Comparison of ENCODE assay signal across 12 cellular contexts in the genomic region with DNA sequence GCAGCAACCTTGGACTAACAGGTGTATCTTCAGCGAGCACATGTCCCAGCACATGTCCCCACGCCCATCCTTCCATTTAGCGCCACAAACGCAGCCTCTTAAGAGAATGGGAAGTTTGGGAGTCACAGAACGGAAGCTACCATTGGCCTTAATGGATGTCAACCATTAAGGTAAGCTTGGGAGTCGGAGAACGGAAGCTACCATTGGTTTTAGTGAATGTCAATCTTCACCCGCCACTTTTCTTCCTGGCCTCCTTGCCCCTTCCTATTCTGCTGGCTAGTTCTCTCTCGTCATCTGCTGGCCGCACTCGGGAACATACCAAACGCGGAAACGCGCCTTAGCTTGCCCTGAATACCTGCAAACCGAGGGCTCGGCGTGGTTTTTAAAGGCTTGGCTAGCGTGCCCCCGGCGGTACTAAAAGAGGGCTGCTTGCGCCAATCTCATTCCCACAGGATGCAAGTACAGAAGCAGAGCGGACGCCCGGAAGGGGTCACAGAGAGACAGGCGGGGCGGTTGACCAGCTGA. TPM values are rescaled to one million over a fixed set of nuclear protein-coding genes. Genes with fewer than 3 reads are reported as not detected.
DNase-seq lines count a peak whose midpoint lies in the region; ATAC-seq and TF ChIP-seq lines count a peak whose summit lies in the region.
"Had no signal": no experiment of that assay in that cellular context is flagged by ENCODE, and none has a peak within 500 bp of the region (broad histone marks: within the 10 kb centered on the region; RNA-seq: fewer than 3 reads in every experiment).

No MANE protein-coding gene starts in this region.

- H3K4me3 Mint-ChIP-seq in brain, result peak overlapping the region in 4 of 5 experiments; percentile 43 to 72 (median 63)
- no peak overlapping the region for H3K4me3 Mint-ChIP-seq in CD4-positive, alpha-beta memory T cell
- H3K4me3 Mint-ChIP-seq: stimulated activated effector memory CD8-positive, alpha-beta T cell treated with anti-CD3 and anti-CD28 coated beads, Interleukin-12 subunit alpha, Interleukin-12 subunit beta, amount 100 ng/mL, for 72 hours had no signal

- no peaks in the 10 kb centered on the region for H3K36me3 Mint-ChIP-seq in brain
- no peaks in the 10 kb centered on the region for H3K36me3 Mint-ChIP-seq in CD4-positive, alpha-beta memory T cell
- H3K36me3 Mint-ChIP-seq: stimulated activated effector memory CD8-positive, alpha-beta T cell treated with anti-CD3 and anti-CD28 coated beads, Interleukin-12 subunit alpha, Interleukin-12 subunit beta, amount 100 ng/mL, for 72 hours had no signal

- intact Hi-C loops in CD4-positive, alpha-beta memory T cell (cut with micrococcal nuclease), result no loop called here

- peaks cover 34% of the 10 kb centered on the region for H3K27me3 ChIP-seq in skeletal muscle satellite cell (ENCODE audit: control insufficient read depth, insufficient read depth, low read length)
- H3K27me3 ChIP-seq in CD4-positive, alpha-beta memory T cell (ENCODE audit: insufficient read depth, low read length), result no peaks in the 10 kb centered on the region

- H3K27ac Mint-ChIP-seq in brain, result no peak overlapping the region
- no peak overlapping the region for H3K27ac Mint-ChIP-seq in CD4-positive, alpha-beta memory T cell
- H3K27ac Mint-ChIP-seq: stimulated activated effector memory CD8-positive, alpha-beta T cell treated with anti-CD3 and anti-CD28 coated beads, Interleukin-12 subunit alpha, Interleukin-12 subunit beta, amount 100 ng/mL, for 72 hours had no signal

- peak overlapping the region; percentile 75 for H3K4me2 ChIP-seq in skeletal muscle satellite cell (ENCODE audit: low read length)

- POLR2A ChIA-PET in CD4-positive, alpha-beta memory T cell (lab: Charles Lee; ENCODE audit: partially characterized antibody), result no interaction called here

- H3K9ac ChIP-seq in skeletal muscle satellite cell (ENCODE audit: low read depth, low read length), result no peak overlapping the region

- CTCF ChIA-PET in CD4-positive, alpha-beta memory T cell (lab: Charles Lee; ENCODE audit: partially characterized antibody), result no interaction called here

- DNase-seq in HFF-Myc (ENCODE audit: extremely low read depth, low read depth) (peak; percentile 26), iPS-NIHi11 (ENCODE audit: low spot score) (peak; percentile 19), putamen (ENCODE audit: low spot score) (no peak)
- no peak for DNase-seq in activated CD8-positive, alpha-beta memory T cell treated with anti-CD3 and anti-CD28 coated beads, Interleukin-2, amount 50 U/mL, for 4 hours
- DNase-seq in CD4-positive, alpha-beta memory T cell, result no peak
- DNase-seq: MV-4-11 had no signal

- peak; percentile 17 for TF ChIP-seq CTCF in HFF-Myc (IDR thresholded peaks at IDR 0.05; ENCODE audit: low read depth, low read length, missing control alignments)
- TF ChIP-seq CTCF in brain (conservative IDR thresholded peaks at IDR 0.05), result peak in 1 of 2 experiments; percentile 30

- H3K4me3 ChIP-seq in HFF-Myc (replicated peaks; ENCODE audit: low read depth, low read length), result no peak overlapping the region
- peak overlapping the region; percentile 59 for H3K4me3 ChIP-seq in skeletal muscle satellite cell (ENCODE audit: low read length)
- no peak overlapping the region for H3K4me3 ChIP-seq in CD4-positive, alpha-beta memory T cell (ENCODE audit: low read length in 2 of 2)

- H3K9me3 ChIP-seq in skeletal muscle satellite cell (replicated peaks; ENCODE audit: low read length), result no peaks in the 10 kb centered on the region
- H3K9me3 ChIP-seq in CD4-positive, alpha-beta memory T cell (ENCODE audit: control insufficient read depth in 1 of 2, low read length in 2 of 2), result no peaks in the 10 kb centered on the region

- no peaks in the 10 kb centered on the region for H3K4me1 ChIP-seq in skeletal muscle satellite cell (ENCODE audit: control insufficient read depth, insufficient read depth, low read length)
- H3K4me1 ChIP-seq in CD4-positive, alpha-beta memory T cell (ENCODE audit: insufficient read depth, low read length), result no peaks in the 10 kb centered on the region

- ATAC-seq in HG02840 (IDR thresholded peaks at IDR 0.05; ENCODE audit: low FRiP score, unreplicated experiment), result no peak
- ATAC-seq: Right ventricle myocardium inferior; stimulated activated effector memory CD8-positive, alpha-beta T cell treated with anti-CD3 and anti-CD28 coated beads, Interleukin-12 subunit alpha, Interleukin-12 subunit beta, amount 100 ng/mL, for 72 hours had no signal

- no peaks in the 10 kb centered on the region for H3K4me1 Mint-ChIP-seq in brain
- H3K4me1 Mint-ChIP-seq in CD4-positive, alpha-beta memory T cell, result no peaks in the 10 kb centered on the region
- H3K4me1 Mint-ChIP-seq: stimulated activated effector memory CD8-positive, alpha-beta T cell treated with anti-CD3 and anti-CD28 coated beads, Interleukin-12 subunit alpha, Interleukin-12 subunit beta, amount 100 ng/mL, for 72 hours had no signal

- H3K27ac ChIP-seq in CD4-positive, alpha-beta memory T cell (ENCODE audit: low read depth, low read length), result no peak overlapping the region

- no peaks in the 10 kb centered on the region for H3K36me3 ChIP-seq in skeletal muscle satellite cell (ENCODE audit: insufficient read depth, low read length)
- H3K36me3 ChIP-seq in CD4-positive, alpha-beta memory T cell (ENCODE audit: insufficient read depth, low read length), result no peaks in the 10 kb centered on the region

- H3K27me3 Mint-ChIP-seq in brain, result peaks cover 20% of the 10 kb centered on the region
- H3K27me3 Mint-ChIP-seq in CD4-positive, alpha-beta memory T cell, result peaks cover 7 to 12% of the 10 kb centered on the region in 2 donors

- H3K9me3 Mint-ChIP-seq in brain, result peaks cover 0 to 3% (median 0%) of the 10 kb centered on the region in 5 experiments
- H3K9me3 Mint-ChIP-seq in CD4-positive, alpha-beta memory T cell, result peaks cover 0 to 1% (median 0%) of the 10 kb centered on the region in 8 donors
- H3K9me3 Mint-ChIP-seq: stimulated activated effector memory CD8-positive, alpha-beta T cell treated with anti-CD3 and anti-CD28 coated beads, Interleukin-12 subunit alpha, Interleukin-12 subunit beta, amount 100 ng/mL, for 72 hours had no signal

RNA-seq across cellular contexts. Expression of gene GLYATL1, which starts 24.3 kb away (rescaled TPM):
- 2.9 TPM for polyA plus RNA-seq in brain (ENCODE audit: insufficient read depth, low read depth, low replicate concordance)
- 0.66 and 0.76 TPM in 2 replicates for total RNA-seq in skeletal muscle satellite cell (2012; rRNA removed)
- not detected for total RNA-seq in CD4-positive, alpha-beta memory T cell
- polyA plus RNA-seq in CD4-positive, alpha-beta memory T cell, result not detected
- total RNA-seq: osteocyte, Right ventricle myocardium inferior had no signal

Comparison
In these comparisons a context has a peak if more than half of its experiments do, and no peak if none do; other contexts are left out.
1. DNase-seq: peak in HFF-Myc (single experiment) and iPS-NIHi11 (single experiment); none in activated CD8-positive, alpha-beta memory T cell treated with anti-CD3 and anti-CD28 coated beads, Interleukin-2, amount 50 U/mL, for 4 hours (single experiment), putamen (single experiment) and CD4-positive, alpha-beta memory T cell (0 of 5).
2. H3K4me3 Mint-ChIP-seq: peak in brain (4 of 5); none in CD4-positive, alpha-beta memory T cell (0 of 8).